14 cellular contexts compared by ENCODE assay signal in the genomic region with DNA sequence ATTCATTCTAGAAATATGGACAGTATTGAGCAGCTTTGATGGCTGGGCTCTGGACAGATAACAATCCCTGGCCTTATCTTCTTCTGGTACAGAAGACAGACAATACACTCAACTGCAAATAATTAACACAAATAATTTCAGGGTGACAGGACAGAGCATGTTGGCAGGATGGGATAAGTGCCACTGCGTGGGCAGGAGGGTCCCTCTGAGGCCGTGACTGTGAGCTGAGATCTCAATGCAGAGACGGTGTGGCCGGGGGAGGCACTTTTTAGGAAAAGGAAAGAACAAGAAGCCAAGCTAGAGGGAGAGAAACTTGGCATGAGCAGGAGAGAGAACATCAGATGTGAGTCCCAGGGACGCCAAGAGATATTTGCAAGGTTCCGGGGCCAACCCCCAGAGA. TPM values are rescaled to one million over a fixed set of nuclear protein-coding genes. Genes with fewer than 3 reads are reported as not detected.
DNase-seq lines count a peak whose midpoint lies in the region; ATAC-seq and TF ChIP-seq lines count a peak whose summit lies in the region.
"Had no signal": no experiment of that assay in that cellular context is flagged by ENCODE, and none has a peak within 500 bp of the region (broad histone marks: within the 10 kb centered on the region; RNA-seq: fewer than 3 reads in every experiment).

No MANE protein-coding gene starts in this region.

- no peak for DNase-seq in HCT116 (ENCODE audit: low read depth, low spot score)
- DNase-seq in adrenal gland = peak in 2 of 7 donors; percentile 6 to 13
- no peak for DNase-seq in kidney tubule cell (ENCODE audit: low spot score)
- no peak for DNase-seq in NCI-H1436 treated with DMSO at 0.1 percent for 48 hours (lab: John Stamatoyannopoulos, UW)
- DNase-seq: activated CD4-positive, alpha-beta T cell treated with anti-CD3 and anti-CD28 coated beads for 4 hours; retina; stimulated activated CD4-positive, alpha-beta T cell treated with anti-CD3 and anti-CD28 coated beads, Interleukin-4, amount 100 ng/mL, for 24 hours; stimulated activated naive CD4-positive, alpha-beta T cell treated with Interleukin-2 at 50 U/mL for 16 hours had no signal

- TF ChIP-seq RAD21 in HCT116 (IDR thresholded peaks at IDR 0.05; ENCODE audit: low read depth) = no peak

- CTCF ChIA-PET in HCT116 (lab: Charles Lee) = interaction anchor here (0.8 kb wide), 1 partner anchor 19 kb away, joined by 3 read pairs; no protein-coding TSS in a partner anchor

- ATAC-seq in HCT116 (0 out of 2 replicates have a peak, but pooled peaks have one; percentile 5), HG03039 (IDR thresholded peaks at IDR 0.05; ENCODE audit: unreplicated experiment) (no peak), GM18907 (IDR thresholded peaks at IDR 0.05; ENCODE audit: unreplicated experiment) (no peak)

- TF ChIP-seq POLR2A in HCT116 (IDR thresholded peaks at IDR 0.05; ENCODE audit: borderline replicate concordance, extremely low read depth, insufficient read depth, insufficient read length) (no peak), adrenal gland (IDR thresholded peaks at IDR 0.05) (no peak)

- intact Hi-C loops in HCT116 (cut with micrococcal nuclease) (no loop called here), adrenal gland (cut with DNase I) (no loop called here)

- TF ChIP-seq CTCF in HCT116 (IDR thresholded peaks at IDR 0.05 in 2 of 3, conservative IDR thresholded peaks at IDR 0.05 in 1 of 3; ENCODE audit: borderline replicate concordance in 1 of 3, insufficient read depth in 1 of 3, low read depth in 2 of 3, low read length in 2 of 3) = no peak
- no peak for TF ChIP-seq CTCF in adrenal gland (IDR thresholded peaks at IDR 0.05)
- no peak for TF ChIP-seq CTCF in neutrophil (IDR thresholded peaks at IDR 0.05)

- POLR2A ChIA-PET in HCT116 (lab: Charles Lee) = no interaction called here

- peaks cover 7 to 80% (median 58%) of the 10 kb centered on the region in 11 experiments; a peak in 16 of 22 replicates for H4K20me1 ChIP-seq in BLaER1 treated with 17β-estradiol and CSF1 and Interleukin-3, amounts not matched to agents 10 nM and 100 nM
- no peaks in the 10 kb centered on the region for H4K20me1 ChIP-seq in HCT116 (ENCODE audit: insufficient read depth)

- peaks cover 98 to 100% (median 100%) of the 10 kb centered on the region in 10 experiments for H3K4me1 ChIP-seq in BLaER1 treated with 17β-estradiol and CSF1 and Interleukin-3, amounts not matched to agents 10 nM and 100 nM
- H3K4me1 ChIP-seq in HCT116 (ENCODE audit: control insufficient read depth in 1 of 2, insufficient read depth in 2 of 2, low read length in 2 of 2) (peaks cover 11 to 18% of the 10 kb centered on the region in 2 experiments), adrenal gland (replicated peaks in 1 of 2) (peaks cover 20 to 64% of the 10 kb centered on the region in 2 donors), neutrophil (ENCODE audit: control insufficient read depth in 1 of 2, insufficient read depth in 1 of 2, low read depth in 1 of 2, low read length in 1 of 2) (peaks cover 32 to 49% of the 10 kb centered on the region in 2 experiments)

- H3K4me2 ChIP-seq in BLaER1 treated with 17β-estradiol and CSF1 and Interleukin-3, amounts not matched to agents 10 nM and 100 nM = peak overlapping the region; percentile 84 to 100 (median 100)
- H3K4me2 ChIP-seq in HCT116 (ENCODE audit: low read length) = peak overlapping the region; percentile 34; the same call in 1 of the 2 replicates

- H2AFZ ChIP-seq in HCT116 (ENCODE audit: low read depth, low read length, poor library complexity, severe bottlenecking) = no peak overlapping the region

- WGBS in adrenal gland, 4 donors = 86 to 95% (median 87%) methylated on average over 6 of the region's 6 CpGs

- peak overlapping the region in 8 of 11 experiments; percentile 32 to 92 (median 80); a peak in 13 of 22 replicates for H3K9ac ChIP-seq in BLaER1 treated with 17β-estradiol and CSF1 and Interleukin-3, amounts not matched to agents 10 nM and 100 nM
- no peak overlapping the region for H3K9ac ChIP-seq in HCT116 (ENCODE audit: low read length)

- no TSS peak for BruUV-seq in HCT116 (replicated peaks; lab: Mats Ljungman, UMichigan)

- no peaks in the 10 kb centered on the region for H3K79me2 ChIP-seq in HCT116 (ENCODE audit: insufficient read depth, low read length)

- no peaks in the 10 kb centered on the region for H3K27me3 ChIP-seq in BLaER1 treated with 17β-estradiol and CSF1 and Interleukin-3, amounts not matched to agents 10 nM and 100 nM
- H3K27me3 ChIP-seq in HCT116 (ENCODE audit: insufficient read depth, low read length) (no peaks in the 10 kb centered on the region), adrenal gland (no peaks in the 10 kb centered on the region), neutrophil (no peaks in the 10 kb centered on the region)

- no peaks in the 10 kb centered on the region for H3K9me2 ChIP-seq in HCT116 (ENCODE audit: insufficient read depth)

- H3K36me3 ChIP-seq in BLaER1 treated with 17β-estradiol and CSF1 and Interleukin-3, amounts not matched to agents 10 nM and 100 nM = peaks cover 0 to 89% (median 58%) of the 10 kb centered on the region in 11 experiments; a peak in 19 of 22 replicates
- H3K36me3 ChIP-seq in HCT116 (ENCODE audit: control insufficient read depth in 1 of 2, insufficient read depth in 2 of 2, low read length in 2 of 2) = no peaks in the 10 kb centered on the region
- no peaks in the 10 kb centered on the region for H3K36me3 ChIP-seq in adrenal gland (replicated peaks in 1 of 2)
- no peaks in the 10 kb centered on the region for H3K36me3 ChIP-seq in neutrophil

- no peaks in the 10 kb centered on the region for H3K9me3 ChIP-seq in BLaER1 treated with 17β-estradiol and CSF1 and Interleukin-3, amounts not matched to agents 10 nM and 100 nM (replicated peaks in 1 of 11)
- H3K9me3 ChIP-seq in HCT116 (ENCODE audit: control insufficient read depth in 1 of 2, insufficient read depth in 1 of 2, low read depth in 1 of 2, low read length in 2 of 2) = no peaks in the 10 kb centered on the region
- no peaks in the 10 kb centered on the region for H3K9me3 ChIP-seq in adrenal gland (replicated peaks in 1 of 3)
- H3K9me3 ChIP-seq in neutrophil = no peaks in the 10 kb centered on the region

- H3K4me3 ChIP-seq in BLaER1 treated with 17β-estradiol and CSF1 and Interleukin-3, amounts not matched to agents 10 nM and 100 nM = peak overlapping the region in 4 of 10 experiments; percentile 3 to 76 (median 52); a peak in 4 of 20 replicates
- H3K4me3 ChIP-seq in HCT116 (replicated peaks in 1 of 2; ENCODE audit: low read depth in 1 of 2, low read length in 2 of 2) (no peak overlapping the region), adrenal gland (no peak overlapping the region), neutrophil (ENCODE audit: low read depth in 1 of 2, low read length in 1 of 2) (no peak overlapping the region)

- RAD21 ChIA-PET in HCT116 (lab: Charles Lee; ENCODE audit: low non-redundant PET in 1 of 2, low total read pairs in 2 of 2, uncharacterized antibody in 2 of 2, unreplicated experiment in 2 of 2) = interaction anchor here in 1 of 2 experiments (1.5 kb wide), 1 partner anchor 66 kb away, joined by 3 read pairs; no protein-coding TSS in a partner anchor

- H3K27ac ChIP-seq in BLaER1 treated with 17β-estradiol and CSF1 and Interleukin-3, amounts not matched to agents 10 nM and 100 nM = peak overlapping the region in 9 of 11 experiments; percentile 70 to 98 (median 84); a peak in 18 of 22 replicates
- 0 out of 2 replicates have a peak overlapping the region, but pooled peaks have one; percentile 5 for H3K27ac ChIP-seq in HCT116 (ENCODE audit: low read depth, low read length)
- peak overlapping the region in 4 of 5 donors; percentile 67 to 90 (median 81) for H3K27ac ChIP-seq in adrenal gland
- H3K27ac ChIP-seq in neutrophil = peak overlapping the region; percentile 80

TF ChIP-seq in HCT116, 20 proteins besides CTCF, POLR2A, EP300 and RAD21:
- TF ChIP-seq, protein P1, sequence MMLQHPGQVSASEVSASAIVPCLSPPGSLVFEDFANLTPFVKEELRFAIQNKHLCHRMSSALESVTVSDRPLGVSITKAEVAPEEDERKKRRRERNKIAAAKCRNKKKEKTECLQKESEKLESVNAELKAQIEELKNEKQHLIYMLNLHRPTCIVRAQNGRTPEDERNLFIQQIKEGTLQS (IDR thresholded peaks at IDR 0.05) = no peak
- TF ChIP-seq EGR1 (IDR thresholded peaks at IDR 0.05; ENCODE audit: low read depth) (no peak), EZH2phosphoT487 (IDR thresholded peaks at IDR 0.05; ENCODE audit: borderline replicate concordance) (no peak), ZFX (IDR thresholded peaks at IDR 0.05) (no peak)

RNA-seq across cellular contexts. Expression of a gene that starts 8.1 kb away (rescaled TPM):
- 3.6 TPM for total RNA-seq in HCT116 (2021; ENCODE audit: unreplicated experiment)
- 2.4 and 3.0 TPM in 2 replicates for polyA plus RNA-seq in HCT116 (2012)
- 10 to 100 TPM; 10.5 to 24.8 (median 14.4) TPM for total RNA-seq in adrenal gland
- 1 to 10 TPM; 2.5 to 6.2 (median 4.4) TPM for polyA plus RNA-seq in adrenal gland
- total RNA-seq: epithelial cell of proximal tubule, H1 had no signal

RNA-seq across cellular contexts. Expression of a gene that starts 26.5 kb away (rescaled TPM):
- total RNA-seq in HCT116 (2021; ENCODE audit: unreplicated experiment) (60.1 TPM), adrenal gland (100 to 1,000 TPM in 1 of 8 donors, 10 to 100 TPM in 7; 45.3 to 128 (median 71.6) TPM)
- polyA plus RNA-seq in HCT116 (2012) = 32.1 and 38.1 TPM in 2 replicates
- 100 to 1,000 TPM in 1 of 3 donors, 10 to 100 TPM in 2; 32.7 to 134 (median 57.6) TPM for polyA plus RNA-seq in adrenal gland

Comparison
In these comparisons a context has a peak if more than half of its experiments do, and no peak if none do; other contexts are left out.
1. H3K27ac ChIP-seq: peak in every context shown above with its lines; median percentile 84 in BLaER1 treated with 17β-estradiol and CSF1 and Interleukin-3, amounts not matched to agents 10 nM and 100 nM; 81 in adrenal gland; 80 in neutrophil; 5 in HCT116.